In genomic region chr12:79408665-79409064, GRCh38 we compare ENCODE assay signal across 1 cellular context.
TF ChIP-seq lines count a peak whose summit lies in the region.

No MANE protein-coding gene starts in this region.

TF ChIP-seq in HepG2, 621 proteins besides CTCF, POLR2A, EP300 and RAD21 (continued from another document):
- TF ChIP-seq TERF1 (CRISPR knock-in tag; IDR thresholded peaks at IDR 0.05) (no peak), ZNF614 (CRISPR knock-in tag; IDR thresholded peaks at IDR 0.05; ENCODE audit: borderline replicate concordance) (no peak), POGZ (CRISPR knock-in tag; IDR thresholded peaks at IDR 0.05) (no peak), ZNF543 (CRISPR knock-in tag; IDR thresholded peaks at IDR 0.05) (no peak), KLF6 (CRISPR knock-in tag; IDR thresholded peaks at IDR 0.05) (no peak), KDM1A (CRISPR knock-in tag; IDR thresholded peaks at IDR 0.05) (no peak), SNAI1 (CRISPR knock-in tag; IDR thresholded peaks at IDR 0.05; ENCODE audit: borderline replicate concordance) (no peak)
